16 cellular contexts compared by ENCODE assay signal in genomic region chr2:70303186-70303585, GRCh38.
"Had no signal": no experiment of that assay in that cellular context is flagged by ENCODE, and none has a peak within 500 bp of the region (broad histone marks: within the 10 kb centered on the region; RNA-seq: fewer than 3 reads in every experiment).

No MANE protein-coding gene starts in this region.

- H3K4me2 ChIP-seq: neural progenitor cell had no signal

- H3K9me3 ChIP-seq: breast epithelium, esophagus squamous epithelium, spleen, tibial nerve had no signal

- H3K27me3 Mint-ChIP-seq: activated CD4-positive, alpha-beta T cell treated with anti-CD3 and anti-CD28 coated beads, Interleukin-2, amount 10 ng/mL, durations not matched to agents 24 days and 14 days; activated naive CD8-positive, alpha-beta T cell; dendritic cell treated with granulocyte-macrophage colony-stimulating factor and Interleukin-4, amounts not matched to agents 40 ng/mL and 50 ng/mL, for 4 days had no signal

- H3K4me3 Mint-ChIP-seq: dendritic cell treated with granulocyte-macrophage colony-stimulating factor and Interleukin-4, amounts not matched to agents 40 ng/mL and 50 ng/mL, for 4 days had no signal

- FAIRE-seq: endometrium, islet of Langerhans, TTC549 had no signal

- H3K9ac ChIP-seq: neural progenitor cell had no signal

- H3K9me3 Mint-ChIP-seq: activated CD4-positive, alpha-beta memory T cell treated with anti-CD3 and anti-CD28 coated beads, Interleukin-2, amount 10 ng/mL, durations not matched to agents 7 days and 5 days; activated CD4-positive, alpha-beta T cell treated with anti-CD3 and anti-CD28 coated beads, Interleukin-2, amount 10 ng/mL, durations not matched to agents 24 days and 14 days; dendritic cell treated with granulocyte-macrophage colony-stimulating factor and Interleukin-4, amounts not matched to agents 40 ng/mL and 50 ng/mL, for 4 days had no signal

- H3K27ac Mint-ChIP-seq: activated CD4-positive, alpha-beta memory T cell treated with anti-CD3 and anti-CD28 coated beads, Interleukin-2, amount 10 ng/mL, durations not matched to agents 7 days and 5 days; dendritic cell treated with granulocyte-macrophage colony-stimulating factor and Interleukin-4, amounts not matched to agents 40 ng/mL and 50 ng/mL, for 4 days had no signal

- H3K27me3 ChIP-seq: breast epithelium, esophagus squamous epithelium, neural progenitor cell, spleen, tibial nerve had no signal

- DNase-seq: esophagus squamous epithelium, left ventricle myocardium superior, right cardiac atrium, spleen had no signal

- H3K4me3 ChIP-seq: breast epithelium, esophagus squamous epithelium, neural progenitor cell, tibial nerve had no signal

- H3K27ac ChIP-seq: breast epithelium, epithelial cell of prostate, esophagus squamous epithelium, neural progenitor cell, spleen, tibial nerve, WERI-Rb-1 had no signal

- H3K36me3 ChIP-seq: breast epithelium, neural progenitor cell had no signal
